8 cellular contexts compared by ENCODE assay signal in genomic region chr5:65482280-65482726, GRCh38. TPM values are rescaled to one million over a fixed set of nuclear protein-coding genes. Genes with fewer than 3 reads are reported as not detected.
DNase-seq lines count a peak whose midpoint lies in the region; ATAC-seq and TF ChIP-seq lines count a peak whose summit lies in the region.

No MANE protein-coding gene starts in this region.

- no peaks in the 10 kb centered on the region for H3K27me3 ChIP-seq in SJCRH30

- peaks cover 0 to 2% (median 0%) of the 10 kb centered on the region in 5 donors for H3K27me3 Mint-ChIP-seq in naive thymus-derived CD8-positive, alpha-beta T cell

- H3K4me3 Mint-ChIP-seq in naive thymus-derived CD8-positive, alpha-beta T cell: no peak overlapping the region

- peak overlapping the region; percentile 90 to 99 (median 94) for H3K27ac Mint-ChIP-seq in naive thymus-derived CD8-positive, alpha-beta T cell

- peaks cover 6 to 21% (median 9%) of the 10 kb centered on the region in 4 donors for H3K4me1 Mint-ChIP-seq in naive thymus-derived CD8-positive, alpha-beta T cell

- H3K9me3 ChIP-seq in SJCRH30 (replicated peaks): no peaks in the 10 kb centered on the region

- peak; percentile 65 for DNase-seq in AG10803 (ENCODE audit: low read depth)
- peak in 1 of 2 experiments; percentile 44 for DNase-seq in SJCRH30
- DNase-seq in epithelial cell of esophagus (ENCODE audit: low read depth): peak; percentile 25
- no peak for DNase-seq in naive thymus-derived CD8-positive, alpha-beta T cell
- DNase-seq in GM10266 (ENCODE audit: extremely low spot score): no peak
- DNase-seq in 8988T: no peak

- H3K27ac ChIP-seq in SJCRH30: peak overlapping the region; percentile 32; the same call in 1 of the 2 replicates

- TF ChIP-seq CTCF in AG10803 (conservative IDR thresholded peaks at IDR 0.05; ENCODE audit: low read length): no peak
- no peak for TF ChIP-seq CTCF in epithelial cell of esophagus (IDR thresholded peaks at IDR 0.05; ENCODE audit: insufficient read depth, low read depth, low read length, missing control alignments)
- no peak for TF ChIP-seq CTCF in GM10266 (IDR thresholded peaks at IDR 0.05; ENCODE audit: control insufficient read depth, insufficient read depth, low read depth, missing control alignments)

- H3K36me3 Mint-ChIP-seq in naive thymus-derived CD8-positive, alpha-beta T cell: no peaks in the 10 kb centered on the region

- POLR2A ChIA-PET in naive thymus-derived CD8-positive, alpha-beta T cell (lab: Charles Lee): interaction anchor here (0.5 to 2.3 kb wide), 3 partner anchors 81 to 379 kb away, joined by 3 to 14 read pairs (median 8); partner anchors contain the start of genes CENPK, PPWD1 and TRIM23

- no peaks in the 10 kb centered on the region for H3K9me3 Mint-ChIP-seq in naive thymus-derived CD8-positive, alpha-beta T cell

- no peaks in the 10 kb centered on the region for H3K4me1 ChIP-seq in SJCRH30

- peak overlapping the region; percentile 79 for H3K4me3 ChIP-seq in AG10803 (ENCODE audit: low read length)
- peak overlapping the region; percentile 62 for H3K4me3 ChIP-seq in SJCRH30
- H3K4me3 ChIP-seq in epithelial cell of esophagus (ENCODE audit: low read length): peak overlapping the region; percentile 70

- peak; percentile 20 for ATAC-seq in GM19438 (IDR thresholded peaks at IDR 0.05; ENCODE audit: low read depth, unreplicated experiment)
- peak; percentile 21 to 26 for ATAC-seq in naive thymus-derived CD8-positive, alpha-beta T cell
- ATAC-seq in HG03521 (IDR thresholded peaks at IDR 0.05; ENCODE audit: unreplicated experiment): no peak

- no peaks in the 10 kb centered on the region for H3K36me3 ChIP-seq in SJCRH30

RNA-seq across cellular contexts. Expression of gene ADAMTS6, which starts 0.6 kb away (rescaled TPM):
- 6.0 and 7.2 TPM in 2 replicates for total RNA-seq in SJCRH30 (2014; rRNA removed; shearing (Covaris generic))
- total RNA-seq in naive thymus-derived CD8-positive, alpha-beta T cell: 1 to 10 TPM; 7.7 to 9.6 TPM
- under 1 TPM; 0.25 to 0.66 (median 0.51) TPM for polyA plus RNA-seq in naive thymus-derived CD8-positive, alpha-beta T cell

Comparison
In these comparisons a context has a peak if more than half of its experiments do, and no peak if none do; other contexts are left out.
1. DNase-seq: peak in AG10803 (single experiment) and epithelial cell of esophagus (single experiment); none in naive thymus-derived CD8-positive, alpha-beta T cell (0 of 10), GM10266 (single experiment) and 8988T (single experiment).
2. Peak in every context shown above with its lines, with median percentiles within 50 percentile points of each other: H3K4me3 ChIP-seq.